ENCODE assay signal across 9 cellular contexts in genomic region chr2:96264656-96265348, GRCh38. TPM values are rescaled to one million over a fixed set of nuclear protein-coding genes. Genes with fewer than 3 reads are reported as not detected.
DNase-seq lines count a peak whose midpoint lies in the region; ATAC-seq, FAIRE-seq and TF ChIP-seq lines count a peak whose summit lies in the region.
"Had no signal": no experiment of that assay in that cellular context is flagged by ENCODE, and none has a peak within 500 bp of the region (broad histone marks: within the 10 kb centered on the region; RNA-seq: fewer than 3 reads in every experiment).

No MANE protein-coding gene starts in this region.

- H2AFZ ChIP-seq in HepG2 (ENCODE audit: low read length): no peak overlapping the region

- peak overlapping the region; percentile 88 for H3K4me2 ChIP-seq in HepG2 (ENCODE audit: low read depth, low read length)

- BruUV-seq in HepG2 (replicated peaks; lab: Mats Ljungman, UMichigan): no TSS peak

- peak; percentile 6 for ATAC-seq in HG03439 (IDR thresholded peaks at IDR 0.05; ENCODE audit: unreplicated experiment)
- ATAC-seq in HepG2: peak; percentile 0

- H3K27me3 ChIP-seq in HepG2 (ENCODE audit: control insufficient read depth in 1 of 2, insufficient read depth in 2 of 2, low read length in 2 of 2) (no peaks in the 10 kb centered on the region; a peak in 1 of 5 replicates), subcutaneous abdominal adipose tissue (ENCODE audit: control insufficient read depth in 5 of 5, insufficient read depth in 4 of 5, low read length in 5 of 5) (no peaks in the 10 kb centered on the region)

- in situ Hi-C loops in HepG2 (cut with HindIII; ENCODE audit: extremely low pct_ligation_motif_present, low pct_unique_long_range_greater_than_20kb): loop anchor here (5.0 kb wide), 2 partner anchors 58 to 123 kb away; partner anchors contain the start of gene STARD7

- TF ChIP-seq CTCF in HepG2 (CRISPR knock-in tag; IDR thresholded peaks at IDR 0.05): peak; percentile 81

- peaks cover 57% of the 10 kb centered on the region for H3K79me2 ChIP-seq in HepG2 (ENCODE audit: insufficient read depth, low read length)

- H3K9me3 ChIP-seq in HepG2 (ENCODE audit: low read length) (no peaks in the 10 kb centered on the region), subcutaneous abdominal adipose tissue (ENCODE audit: control insufficient read depth in 5 of 5, low read length in 5 of 5) (no peaks in the 10 kb centered on the region)

- H3K27ac ChIP-seq in HepG2 (ENCODE audit: extremely low read length, insufficient read depth, low read length) (peak overlapping the region; percentile 71), subcutaneous abdominal adipose tissue (ENCODE audit: low read depth, low read length) (peak overlapping the region; percentile 93)

- WGBS in HepG2 (ENCODE audit: low lambda C conversion rate): 35% methylated on average over 17 of the region's 33 CpGs

- H4K20me1 ChIP-seq in HepG2 (ENCODE audit: insufficient read depth, low read length): peaks cover 6% of the 10 kb centered on the region

- H3K36me3 ChIP-seq in HepG2 (replicated peaks in 1 of 2; ENCODE audit: control insufficient read depth in 1 of 2, insufficient read depth in 2 of 2, low read length in 2 of 2) (peaks cover 17 to 32% of the 10 kb centered on the region in 2 experiments), subcutaneous abdominal adipose tissue (ENCODE audit: control insufficient read depth in 5 of 5, insufficient read depth in 5 of 5, low read length in 5 of 5) (peaks cover 3 to 44% (median 29%) of the 10 kb centered on the region in 5 donors)

- TF ChIP-seq EP300 in HepG2 (IDR thresholded peaks at IDR 0.05; ENCODE audit: low read depth in 2 of 2, low read length in 2 of 2) (no peak), HepG2 (CRISPR knock-in tag; IDR thresholded peaks at IDR 0.05; ENCODE audit: borderline replicate concordance) (no peak)

- H3K9ac ChIP-seq in HepG2 (ENCODE audit: insufficient read depth, low read depth, low read length) (peak overlapping the region; percentile 82), subcutaneous abdominal adipose tissue (ENCODE audit: low read length in 5 of 5) (peak overlapping the region; percentile 68 to 97 (median 95))

- H3K4me3 ChIP-seq in HepG2 (replicated peaks in 1 of 3; ENCODE audit: insufficient read depth in 1 of 3, low read depth in 2 of 3, low read length in 3 of 3) (peak overlapping the region; percentile 95 to 97 (median 96)), subcutaneous abdominal adipose tissue (ENCODE audit: low read depth in 1 of 5, low read length in 5 of 5) (peak overlapping the region; percentile 70 to 96 (median 82))

- no peak for TF ChIP-seq POLR2A in HepG2 (IDR thresholded peaks at IDR 0.05; ENCODE audit: insufficient read depth in 1 of 2, low read depth in 2 of 2, low read length in 2 of 2)

- CTCF ChIA-PET in HepG2 (lab: Yijun Ruan, JAX; ENCODE audit: low intra/inter-chr PET ratio, low total read pairs): interaction anchor here (2.8 kb wide), 1 partner anchor 12 kb away, joined by 19 read pairs; no protein-coding TSS in a partner anchor

- DNase-seq in NCI-H748 (lab: John Stamatoyannopoulos, UW; ENCODE audit: unreplicated experiment): peak; percentile 18
- DNase-seq in NCI-H748 treated with DMSO at 0.1 percent for 48 hours (lab: John Stamatoyannopoulos, UW): no peak
- peak; percentile 25 for DNase-seq in SHP77 treated with DMSO at 0.1 percent for 48 hours (lab: John Stamatoyannopoulos, UW)
- peak; percentile 16 for DNase-seq in central memory CD4-positive, alpha-beta T cell
- DNase-seq in HepG2 (ENCODE audit: low spot score): peak; percentile 54
- no peak for DNase-seq in activated effector memory CD4-positive, alpha-beta T cell treated with anti-CD3 and anti-CD28 coated beads, Interleukin-2, amount 50 U/mL, for 16 hours

- POLR2A ChIA-PET in HepG2 (lab: Yijun Ruan, JAX): interaction anchor here (0.8 to 3.6 kb wide), 2 partner anchors 12 to 56 kb away, joined by 3 to 46 read pairs; partner anchors contain the start of gene STARD7

- peak; percentile 72 for TF ChIP-seq RAD21 in HepG2 (CRISPR knock-in tag; IDR thresholded peaks at IDR 0.05)

- H3K4me1 ChIP-seq in HepG2 (ENCODE audit: insufficient read depth, low read length) (peaks cover 60% of the 10 kb centered on the region), subcutaneous abdominal adipose tissue (ENCODE audit: control insufficient read depth in 5 of 5, insufficient read depth in 5 of 5, low read length in 5 of 5) (peaks cover 13 to 60% (median 49%) of the 10 kb centered on the region in 5 donors)

- intact Hi-C loops in HepG2 (cut with micrococcal nuclease; ENCODE audit: unreplicated experiment): loop anchor here (1.0 kb wide), 1 partner anchor 12 kb away; no protein-coding TSS in a partner anchor

- no peak for FAIRE-seq in HepG2 (lab: Jason Lieb, UNC)
- FAIRE-seq: colon had no signal

RNA-seq across cellular contexts. Expression of gene TMEM127, which starts 1.0 kb away (rescaled TPM):
- 15.7 and 21.5 TPM in 2 replicates for total RNA-seq in HepG2 (2016; rRNA removed; fragmentation: Illumina TruSeq; extraction: Trizol)
- total RNA-seq in HepG2 (2016; cell fraction: cytosol; rRNA removed; fragmentation: Illumina TruSeq; extraction: Trizol; ENCODE audit: low read depth): 1.6 and 1.7 TPM in 2 replicates
- 13.2 and 21.0 TPM in 2 replicates for total RNA-seq in HepG2 (2016; cell fraction: insoluble cytoplasmic fraction; rRNA removed; fragmentation: Illumina TruSeq; extraction: Trizol)
- 7.2 and 9.0 TPM in 2 replicates for total RNA-seq in HepG2 (2016; cell fraction: membrane; rRNA removed; fragmentation: Illumina TruSeq; extraction: Trizol)
- total RNA-seq in HepG2 (2016; cell fraction: nucleus; rRNA removed; fragmentation: Illumina TruSeq; extraction: Trizol): 18.7 and 20.0 TPM in 2 replicates
- 33.9 and 45.2 TPM in 2 replicates for polyA plus RNA-seq in HepG2 (2011; rRNA removed)
- 24.6 and 25.3 TPM in 2 replicates for polyA plus RNA-seq in HepG2 (2011; cell fraction: cytosol; rRNA removed)
- 23.8 and 26.6 TPM in 2 replicates for polyA plus RNA-seq in HepG2 (2011; cell fraction: nucleus; rRNA removed)
- polyA plus RNA-seq in HepG2 (2012): 18.5 and 22.4 TPM in 2 replicates
- polyA plus RNA-seq in HepG2 (2016; cell fraction: cytosol; fragmentation: Illumina TruSeq; extraction: Trizol; ENCODE audit: low read depth): 1.5 and 1.9 TPM in 2 replicates
- polyA plus RNA-seq in HepG2 (2016; cell fraction: insoluble cytoplasmic fraction; fragmentation: Illumina TruSeq; extraction: Trizol; ENCODE audit: low read depth): 13.9 and 16.7 TPM in 2 replicates
- polyA plus RNA-seq in HepG2 (2016; cell fraction: membrane; fragmentation: Illumina TruSeq; extraction: Trizol; ENCODE audit: low read depth): 5.0 and 5.8 TPM in 2 replicates
- 26.4 and 31.8 TPM in 2 replicates for polyA plus RNA-seq in HepG2 (2016; cell fraction: nucleus; fragmentation: Illumina TruSeq; extraction: Trizol; ENCODE audit: insufficient read depth, low read depth)
- polyA minus RNA-seq in HepG2 (2011; rRNA and poly(A)+ RNA removed; ENCODE audit: low replicate concordance): 75.3 and 118 TPM in 2 replicates
- 16.4 and 21.8 TPM in 2 replicates for polyA minus RNA-seq in HepG2 (2011; cell fraction: cytosol; rRNA and poly(A)+ RNA removed)
- polyA minus RNA-seq in HepG2 (2011; cell fraction: nucleus; rRNA and poly(A)+ RNA removed): 26.3 and 29.3 TPM in 2 replicates

RNA-seq across cellular contexts. Expression of gene CIAO1, which starts 1.2 kb away (rescaled TPM):
- total RNA-seq in HepG2 (2016; rRNA removed; fragmentation: Illumina TruSeq; extraction: Trizol): 99.3 and 118 TPM in 2 replicates
- total RNA-seq in HepG2 (2016; cell fraction: cytosol; rRNA removed; fragmentation: Illumina TruSeq; extraction: Trizol; ENCODE audit: low read depth): 14.9 and 15.6 TPM in 2 replicates
- 102 and 121 TPM in 2 replicates for total RNA-seq in HepG2 (2016; cell fraction: insoluble cytoplasmic fraction; rRNA removed; fragmentation: Illumina TruSeq; extraction: Trizol)
- total RNA-seq in HepG2 (2016; cell fraction: membrane; rRNA removed; fragmentation: Illumina TruSeq; extraction: Trizol): 38.1 and 39.7 TPM in 2 replicates
- 61.9 and 65.1 TPM in 2 replicates for total RNA-seq in HepG2 (2016; cell fraction: nucleus; rRNA removed; fragmentation: Illumina TruSeq; extraction: Trizol)
- 109 and 120 TPM in 2 replicates for polyA plus RNA-seq in HepG2 (2011; rRNA removed)
- 120 and 159 TPM in 2 replicates for polyA plus RNA-seq in HepG2 (2011; cell fraction: cytosol; rRNA removed)
- polyA plus RNA-seq in HepG2 (2011; cell fraction: nucleus; rRNA removed): 110 and 111 TPM in 2 replicates
- polyA plus RNA-seq in HepG2 (2012): 69.5 and 70.0 TPM in 2 replicates
- 16.2 and 16.4 TPM in 2 replicates for polyA plus RNA-seq in HepG2 (2016; cell fraction: cytosol; fragmentation: Illumina TruSeq; extraction: Trizol; ENCODE audit: low read depth)
- polyA plus RNA-seq in HepG2 (2016; cell fraction: insoluble cytoplasmic fraction; fragmentation: Illumina TruSeq; extraction: Trizol; ENCODE audit: low read depth): 117 and 126 TPM in 2 replicates
- polyA plus RNA-seq in HepG2 (2016; cell fraction: membrane; fragmentation: Illumina TruSeq; extraction: Trizol; ENCODE audit: low read depth): 29.3 and 29.6 TPM in 2 replicates
- polyA plus RNA-seq in HepG2 (2016; cell fraction: nucleus; fragmentation: Illumina TruSeq; extraction: Trizol; ENCODE audit: insufficient read depth, low read depth): 148 and 152 TPM in 2 replicates
- 225 and 243 TPM in 2 replicates for polyA minus RNA-seq in HepG2 (2011; rRNA and poly(A)+ RNA removed; ENCODE audit: low replicate concordance)
- 65.5 and 66.8 TPM in 2 replicates for polyA minus RNA-seq in HepG2 (2011; cell fraction: cytosol; rRNA and poly(A)+ RNA removed)
- 49.4 and 55.6 TPM in 2 replicates for polyA minus RNA-seq in HepG2 (2011; cell fraction: nucleus; rRNA and poly(A)+ RNA removed)

RNA-seq across cellular contexts. Expression of gene SNRNP200, which starts 40.5 kb away (rescaled TPM):
- 99.0 and 163 TPM in 2 replicates for total RNA-seq in HepG2 (2016; rRNA removed; fragmentation: Illumina TruSeq; extraction: Trizol)
- total RNA-seq in HepG2 (2016; cell fraction: cytosol; rRNA removed; fragmentation: Illumina TruSeq; extraction: Trizol; ENCODE audit: low read depth): 47.2 and 52.9 TPM in 2 replicates
- 96.1 and 157 TPM in 2 replicates for total RNA-seq in HepG2 (2016; cell fraction: insoluble cytoplasmic fraction; rRNA removed; fragmentation: Illumina TruSeq; extraction: Trizol)
- 38.5 and 38.9 TPM in 2 replicates for total RNA-seq in HepG2 (2016; cell fraction: membrane; rRNA removed; fragmentation: Illumina TruSeq; extraction: Trizol)
- 100 and 111 TPM in 2 replicates for total RNA-seq in HepG2 (2016; cell fraction: nucleus; rRNA removed; fragmentation: Illumina TruSeq; extraction: Trizol)
- polyA plus RNA-seq in HepG2 (2011; rRNA removed): 228 and 232 TPM in 2 replicates
- 208 and 241 TPM in 2 replicates for polyA plus RNA-seq in HepG2 (2011; cell fraction: cytosol; rRNA removed)
- polyA plus RNA-seq in HepG2 (2011; cell fraction: nucleus; rRNA removed): 356 and 374 TPM in 2 replicates
- 140 and 148 TPM in 2 replicates for polyA plus RNA-seq in HepG2 (2012)
- polyA plus RNA-seq in HepG2 (2016; cell fraction: cytosol; fragmentation: Illumina TruSeq; extraction: Trizol; ENCODE audit: low read depth): 7.3 and 8.8 TPM in 2 replicates
- polyA plus RNA-seq in HepG2 (2016; cell fraction: insoluble cytoplasmic fraction; fragmentation: Illumina TruSeq; extraction: Trizol; ENCODE audit: low read depth): 181 and 193 TPM in 2 replicates
- 14.0 and 16.1 TPM in 2 replicates for polyA plus RNA-seq in HepG2 (2016; cell fraction: membrane; fragmentation: Illumina TruSeq; extraction: Trizol; ENCODE audit: low read depth)
- 219 and 234 TPM in 2 replicates for polyA plus RNA-seq in HepG2 (2016; cell fraction: nucleus; fragmentation: Illumina TruSeq; extraction: Trizol; ENCODE audit: insufficient read depth, low read depth)
- 554 and 704 TPM in 2 replicates for polyA minus RNA-seq in HepG2 (2011; rRNA and poly(A)+ RNA removed; ENCODE audit: low replicate concordance)
- polyA minus RNA-seq in HepG2 (2011; cell fraction: cytosol; rRNA and poly(A)+ RNA removed): 179 and 186 TPM in 2 replicates
- polyA minus RNA-seq in HepG2 (2011; cell fraction: nucleus; rRNA and poly(A)+ RNA removed): 151 and 182 TPM in 2 replicates

RNA-seq across cellular contexts. Expression of gene STARD7, which starts 56.2 kb away (rescaled TPM):
- 300 and 332 TPM in 2 replicates for total RNA-seq in HepG2 (2016; rRNA removed; fragmentation: Illumina TruSeq; extraction: Trizol)
- total RNA-seq in HepG2 (2016; cell fraction: cytosol; rRNA removed; fragmentation: Illumina TruSeq; extraction: Trizol; ENCODE audit: low read depth): 45.1 and 56.7 TPM in 2 replicates
- total RNA-seq in HepG2 (2016; cell fraction: insoluble cytoplasmic fraction; rRNA removed; fragmentation: Illumina TruSeq; extraction: Trizol): 302 and 329 TPM in 2 replicates
- total RNA-seq in HepG2 (2016; cell fraction: membrane; rRNA removed; fragmentation: Illumina TruSeq; extraction: Trizol): 220 and 258 TPM in 2 replicates
- total RNA-seq in HepG2 (2016; cell fraction: nucleus; rRNA removed; fragmentation: Illumina TruSeq; extraction: Trizol): 168 and 191 TPM in 2 replicates
- 67.2 and 88.2 TPM in 2 replicates for polyA plus RNA-seq in HepG2 (2011; rRNA removed)
- 44.2 and 66.6 TPM in 2 replicates for polyA plus RNA-seq in HepG2 (2011; cell fraction: cytosol; rRNA removed)
- polyA plus RNA-seq in HepG2 (2011; cell fraction: nucleus; rRNA removed): 90.2 and 107 TPM in 2 replicates
- polyA plus RNA-seq in HepG2 (2012): 93.8 and 117 TPM in 2 replicates
- 26.0 and 34.9 TPM in 2 replicates for polyA plus RNA-seq in HepG2 (2016; cell fraction: cytosol; fragmentation: Illumina TruSeq; extraction: Trizol; ENCODE audit: low read depth)
- 237 and 245 TPM in 2 replicates for polyA plus RNA-seq in HepG2 (2016; cell fraction: insoluble cytoplasmic fraction; fragmentation: Illumina TruSeq; extraction: Trizol; ENCODE audit: low read depth)
- polyA plus RNA-seq in HepG2 (2016; cell fraction: membrane; fragmentation: Illumina TruSeq; extraction: Trizol; ENCODE audit: low read depth): 111 and 128 TPM in 2 replicates
- polyA plus RNA-seq in HepG2 (2016; cell fraction: nucleus; fragmentation: Illumina TruSeq; extraction: Trizol; ENCODE audit: insufficient read depth, low read depth): 205 and 220 TPM in 2 replicates
- polyA minus RNA-seq in HepG2 (2011; rRNA and poly(A)+ RNA removed; ENCODE audit: low replicate concordance): 78.3 and 92.3 TPM in 2 replicates
- polyA minus RNA-seq in HepG2 (2011; cell fraction: cytosol; rRNA and poly(A)+ RNA removed): 89.8 and 100 TPM in 2 replicates
- 137 and 187 TPM in 2 replicates for polyA minus RNA-seq in HepG2 (2011; cell fraction: nucleus; rRNA and poly(A)+ RNA removed)

Comparison
In these comparisons a context has a peak if more than half of its experiments do, and no peak if none do; other contexts are left out.
1. DNase-seq: peak in NCI-H748 (single experiment), SHP77 treated with DMSO at 0.1 percent for 48 hours (single experiment), central memory CD4-positive, alpha-beta T cell (single experiment) and HepG2 (single experiment); none in NCI-H748 treated with DMSO at 0.1 percent for 48 hours (single experiment) and activated effector memory CD4-positive, alpha-beta T cell treated with anti-CD3 and anti-CD28 coated beads, Interleukin-2, amount 50 U/mL, for 16 hours (single experiment).